ENCODE assay signal across 8 cellular contexts in the genomic region with DNA sequence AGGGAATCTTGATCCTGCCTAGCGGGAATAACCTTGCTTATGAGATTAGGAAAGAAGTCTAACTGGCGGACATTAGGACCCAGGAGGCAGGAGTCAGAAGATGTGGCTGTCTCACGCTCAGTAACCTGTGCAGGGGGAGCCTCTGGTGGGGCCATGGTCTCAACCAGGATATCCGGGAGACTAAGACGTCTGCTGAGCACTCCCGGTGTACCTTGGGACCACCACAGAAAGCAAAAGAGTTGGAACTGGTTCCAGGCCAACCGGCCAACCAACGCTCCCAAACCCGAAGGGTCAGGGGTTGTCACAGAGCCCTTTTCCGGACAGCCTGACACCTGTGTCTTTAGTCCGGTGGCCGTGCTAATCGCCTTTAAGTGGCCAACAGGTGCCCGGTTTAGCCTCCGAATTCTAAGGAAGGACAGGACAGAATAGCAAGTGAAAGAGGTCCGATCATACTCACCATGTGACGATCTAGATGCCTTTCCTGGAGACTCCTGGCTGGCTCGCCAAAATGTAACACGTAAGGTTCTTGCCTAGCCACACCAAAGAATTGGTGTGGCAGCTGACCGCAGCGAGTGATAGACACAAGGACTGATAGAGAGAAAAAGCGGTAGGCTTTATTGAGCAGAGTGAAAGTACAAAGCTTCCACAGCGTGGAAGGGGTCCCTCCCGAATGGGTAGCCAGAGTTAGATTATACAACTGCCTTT.
DNase-seq lines count a peak whose midpoint lies in the region; ATAC-seq, FAIRE-seq and TF ChIP-seq lines count a peak whose summit lies in the region.

No MANE protein-coding gene starts in this region.

- peak overlapping the region; percentile 81 for H3K4me3 ChIP-seq in BLaER1
- no peak overlapping the region for H3K4me3 ChIP-seq in KMS-11 (IDR thresholded peaks at IDR 0.05; ENCODE audit: insufficient read depth, low read depth, low read length)
- peak overlapping the region; percentile 15 to 44 (median 19) for H3K4me3 ChIP-seq in breast epithelium
- no peak overlapping the region for H3K4me3 ChIP-seq in mucosa of descending colon

- no peak for TF ChIP-seq CTCF in KMS-11 (conservative IDR thresholded peaks at IDR 0.05; ENCODE audit: low read depth, low read length)
- no peak for TF ChIP-seq CTCF in breast epithelium (IDR thresholded peaks at IDR 0.05)
- TF ChIP-seq CTCF in mucosa of descending colon (IDR thresholded peaks at IDR 0.05), result no peak

- TF ChIP-seq POLR2A in breast epithelium (IDR thresholded peaks at IDR 0.05), result no peak

- peak overlapping the region; percentile 80 for H3K9ac ChIP-seq in BLaER1
- H3K9ac ChIP-seq in KMS-11, result no peak overlapping the region; the same call in 1 of the 2 replicates

- ATAC-seq in GM19397 (IDR thresholded peaks at IDR 0.05; ENCODE audit: unreplicated experiment) (peak; percentile 83), mucosa of descending colon (peak; percentile 74), GM19328 (IDR thresholded peaks at IDR 0.05; ENCODE audit: unreplicated experiment) (no peak)

- H3K4me2 ChIP-seq in BLaER1 (peak overlapping the region; percentile 79), KMS-11 (peak overlapping the region; percentile 13; the same call in 1 of the 2 replicates)

- H2AFZ ChIP-seq in KMS-11 (ENCODE audit: low read depth), result peak overlapping the region; percentile 54; the same call in 1 of the 2 replicates

- no peak for DNase-seq in breast epithelium (ENCODE audit: low spot score in 2 of 2)
- DNase-seq in mucosa of descending colon, result peak in 2 of 3 donors; percentile 27 to 31
- no peak for DNase-seq in RCC 7860 (ENCODE audit: low spot score)
- no peak for DNase-seq in midbrain (lab: John Stamatoyannopoulos, UW)

- FAIRE-seq in RCC 7860 (lab: Jason Lieb, UNC), result no peak

- H4K20me1 ChIP-seq in BLaER1 (no peaks in the 10 kb centered on the region), KMS-11 (ENCODE audit: insufficient read depth) (no peaks in the 10 kb centered on the region)

- peak overlapping the region; percentile 74; the same call in 1 of the 2 replicates for H3K27ac ChIP-seq in BLaER1
- no peak overlapping the region for H3K27ac ChIP-seq in KMS-11
- H3K27ac ChIP-seq in breast epithelium, result no peak overlapping the region

- intact Hi-C loops in breast epithelium (cut with DNase I; ENCODE audit: low total_unique reads) (no loop called here), mucosa of descending colon (cut with DNase I, micrococcal nuclease) (no loop called here)

- H3K27me3 ChIP-seq in BLaER1 (no peaks in the 10 kb centered on the region), KMS-11 (ENCODE audit: insufficient read depth, low read depth) (no peaks in the 10 kb centered on the region), breast epithelium (no peaks in the 10 kb centered on the region)

- H3K36me3 ChIP-seq in BLaER1, result no peaks in the 10 kb centered on the region
- H3K36me3 ChIP-seq in KMS-11 (ENCODE audit: insufficient read depth), result no peaks in the 10 kb centered on the region
- no peaks in the 10 kb centered on the region for H3K36me3 ChIP-seq in breast epithelium
- H3K36me3 ChIP-seq in mucosa of descending colon (ENCODE audit: low read depth), result no peaks in the 10 kb centered on the region

- H3K9me3 ChIP-seq in BLaER1 (no peaks in the 10 kb centered on the region), breast epithelium (peaks cover 0 to 5% of the 10 kb centered on the region in 2 donors), mucosa of descending colon (no peaks in the 10 kb centered on the region)

- no peaks in the 10 kb centered on the region for H3K79me2 ChIP-seq in KMS-11 (ENCODE audit: insufficient read depth, low read depth)

- H3K4me1 ChIP-seq in BLaER1 (peaks cover 8% of the 10 kb centered on the region), KMS-11 (ENCODE audit: low read depth, poor library complexity, severe bottlenecking) (no peaks in the 10 kb centered on the region), breast epithelium (no peaks in the 10 kb centered on the region), mucosa of descending colon (ENCODE audit: low read depth) (no peaks in the 10 kb centered on the region)

Comparison
In these comparisons a context has a peak if more than half of its experiments do, and no peak if none do; other contexts are left out.
1. H3K4me3 ChIP-seq: peak in BLaER1 (single experiment) and breast epithelium (3 of 3); none in KMS-11 (single experiment) and mucosa of descending colon (single experiment).
2. DNase-seq: peak in mucosa of descending colon (2 of 3); none in breast epithelium (0 of 2), RCC 7860 (single experiment) and midbrain (single experiment).